Comparison of ENCODE assay signal across 21 cellular contexts in genomic region chr16:4926928-4927327, GRCh38. TPM values are rescaled to one million over a fixed set of nuclear protein-coding genes. Genes with fewer than 3 reads are reported as not detected.
DNase-seq lines count a peak whose midpoint lies in the region; ATAC-seq and TF ChIP-seq lines count a peak whose summit lies in the region.
"Had no signal": no experiment of that assay in that cellular context is flagged by ENCODE, and none has a peak within 500 bp of the region (broad histone marks: within the 10 kb centered on the region; RNA-seq: fewer than 3 reads in every experiment).

No MANE protein-coding gene starts in this region.

- no peak overlapping the region for H3K4me2 ChIP-seq in osteoblast (ENCODE audit: insufficient read depth, low read length)

- ATAC-seq in GM19035 (IDR thresholded peaks at IDR 0.05; ENCODE audit: unreplicated experiment) (no peak), HG03045 (IDR thresholded peaks at IDR 0.05; ENCODE audit: unreplicated experiment) (no peak)

- no peak overlapping the region for H2AFZ ChIP-seq in osteoblast (ENCODE audit: low read length)
- H2AFZ ChIP-seq: GM23248 had no signal

- H3K79me2 ChIP-seq in osteoblast (ENCODE audit: insufficient read depth, low read length), result no peaks in the 10 kb centered on the region

- peaks cover 36% of the 10 kb centered on the region for H3K4me1 Mint-ChIP-seq in Calu3 (ENCODE audit: low read depth, unreplicated experiment)
- H3K4me1 Mint-ChIP-seq in endodermal cell, result peaks cover 10% of the 10 kb centered on the region
- H3K4me1 Mint-ChIP-seq: CD4-positive, CD25-positive, alpha-beta regulatory T cell; CD8-positive, alpha-beta memory T cell had no signal

- intact Hi-C loops in Calu3 (cut with micrococcal nuclease; ENCODE audit: unreplicated experiment), result no loop called here
- intact Hi-C loops in left ventricle myocardium inferior (cut with micrococcal nuclease), result no loop called here

- H3K36me3 ChIP-seq in endodermal cell (ENCODE audit: control insufficient read depth, insufficient read depth, low read length) (peaks cover 10% of the 10 kb centered on the region), osteoblast (ENCODE audit: insufficient read depth, low read length) (no peaks in the 10 kb centered on the region), left ventricle myocardium inferior (peaks cover 6% of the 10 kb centered on the region)
- H3K36me3 ChIP-seq: BE2C had no signal

- H4K20me1 ChIP-seq in osteoblast (ENCODE audit: insufficient read depth, low read length), result no peaks in the 10 kb centered on the region

- H3K4me3 ChIP-seq in endodermal cell (ENCODE audit: low read length), result peak overlapping the region; percentile 17
- no peak overlapping the region for H3K4me3 ChIP-seq in osteoblast (ENCODE audit: insufficient read depth, low read length)
- no peak overlapping the region for H3K4me3 ChIP-seq in left ventricle myocardium inferior
- H3K4me3 ChIP-seq: GM23248 had no signal

- no peaks in the 10 kb centered on the region for H3K27me3 Mint-ChIP-seq in Calu3 (ENCODE audit: unreplicated experiment)
- no peaks in the 10 kb centered on the region for H3K27me3 Mint-ChIP-seq in endodermal cell (ENCODE audit: insufficient read depth)

- TF ChIP-seq CTCF in Calu3 (IDR thresholded peaks at IDR 0.05; ENCODE audit: unreplicated experiment) (no peak), RWPE1 (conservative IDR thresholded peaks at IDR 0.05; ENCODE audit: low read depth) (no peak), endodermal cell (conservative IDR thresholded peaks at IDR 0.05) (no peak), osteoblast (IDR thresholded peaks at IDR 0.05; ENCODE audit: extremely low read depth, low read depth, low read length) (no peak), left ventricle myocardium inferior (IDR thresholded peaks at IDR 0.05; ENCODE audit: borderline replicate concordance) (no peak)

- POLR2A ChIA-PET in RWPE1 (lab: Yijun Ruan, JAX; ENCODE audit: low non-redundant PET), result no interaction called here

- H3K27ac ChIP-seq in RWPE1 (peak overlapping the region; percentile 94), endodermal cell (ENCODE audit: low read depth, low read length) (no peak overlapping the region), osteoblast (ENCODE audit: low read depth, low read length) (no peak overlapping the region), left ventricle myocardium inferior (replicated peaks) (no peak overlapping the region)
- H3K27ac ChIP-seq: GM23248, HL-60 had no signal

- H3K27ac Mint-ChIP-seq in Calu3 (ENCODE audit: unreplicated experiment) (peak overlapping the region; percentile 37), endodermal cell (no peak overlapping the region)
- H3K27ac Mint-ChIP-seq: CD4-positive, CD25-positive, alpha-beta regulatory T cell; CD8-positive, alpha-beta memory T cell had no signal

- H3K36me3 Mint-ChIP-seq in Calu3 (ENCODE audit: insufficient read depth, unreplicated experiment) (peaks cover 39% of the 10 kb centered on the region), endodermal cell (ENCODE audit: low read depth) (peaks cover 41% of the 10 kb centered on the region)
- H3K36me3 Mint-ChIP-seq: CD4-positive, CD25-positive, alpha-beta regulatory T cell had no signal

- CTCF ChIA-PET in Calu3 (lab: Charles Lee), result no interaction called here
- CTCF ChIA-PET in RWPE1 (lab: Yijun Ruan, JAX), result interaction anchor here (1.0 kb wide), 1 partner anchor 9 kb away, joined by 4 read pairs; the partner anchor contains the start of gene PPL

- H3K4me1 ChIP-seq in endodermal cell (ENCODE audit: control insufficient read depth, insufficient read depth, low read length) (peaks cover 6% of the 10 kb centered on the region), osteoblast (ENCODE audit: insufficient read depth, low read length) (no peaks in the 10 kb centered on the region), left ventricle myocardium inferior (peaks cover 7% of the 10 kb centered on the region)
- H3K4me1 ChIP-seq: BE2C had no signal

- H3K9me3 Mint-ChIP-seq in Calu3 (ENCODE audit: low read depth, unreplicated experiment), result peaks cover 6% of the 10 kb centered on the region
- H3K9me3 Mint-ChIP-seq in endodermal cell, result peaks cover 15% of the 10 kb centered on the region

- no TSS peak for BruUV-seq in Calu3 (replicated peaks; lab: Mats Ljungman, UMichigan)

- no peaks in the 10 kb centered on the region for H3K27me3 ChIP-seq in endodermal cell (ENCODE audit: control insufficient read depth, insufficient read depth, low read length, poor library complexity, severe bottlenecking)
- peaks cover 37% of the 10 kb centered on the region for H3K27me3 ChIP-seq in osteoblast (ENCODE audit: insufficient read depth, low read length)
- no peaks in the 10 kb centered on the region for H3K27me3 ChIP-seq in left ventricle myocardium inferior (ENCODE audit: low read depth)

- WGBS in endodermal cell (ENCODE audit: insufficient coverage in 1 of 2, insufficient read length in 1 of 2), 2 experiments, result 94 to 100% methylated on average over 1 of the region's 2 CpGs

- no peak for DNase-seq in Calu3
- DNase-seq in RWPE1 (ENCODE audit: low spot score), result no peak
- DNase-seq in endodermal cell, result no peak
- DNase-seq in osteoblast (ENCODE audit: insufficient read length, low spot score, missing footprints), result peak; percentile 46
- DNase-seq in left ventricle myocardium inferior, result no peak
- DNase-seq: ACHN; BE2C; C1 segment of cervical spinal cord; CD4-positive, CD25-positive, alpha-beta regulatory T cell; CD8-positive, alpha-beta memory T cell; COR-L47; GM23248; HCEC 1CT; IMR-90; Karpas-422; KBM-7 had no signal

- no peak overlapping the region for H3K9ac ChIP-seq in endodermal cell (ENCODE audit: extremely low read depth, low read length, poor library complexity, severe bottlenecking)
- H3K9ac ChIP-seq: GM23248 had no signal

- H3K4me3 Mint-ChIP-seq in Calu3 (ENCODE audit: low read depth, unreplicated experiment), result no peak overlapping the region
- H3K4me3 Mint-ChIP-seq in endodermal cell, result no peak overlapping the region
- H3K4me3 Mint-ChIP-seq: CD4-positive, CD25-positive, alpha-beta regulatory T cell; CD8-positive, alpha-beta memory T cell had no signal

- H3K9me3 ChIP-seq in endodermal cell (ENCODE audit: control insufficient read depth, low read length), result peaks cover 11% of the 10 kb centered on the region
- H3K9me3 ChIP-seq in osteoblast (ENCODE audit: low read depth, low read length), result peaks cover 6% of the 10 kb centered on the region
- peaks cover 17% of the 10 kb centered on the region for H3K9me3 ChIP-seq in left ventricle myocardium inferior (replicated peaks)
- H3K9me3 ChIP-seq: BE2C had no signal

RNA-seq across cellular contexts. Expression of gene PPL, which starts 10.0 kb away (rescaled TPM):
- total RNA-seq in Calu3 (2022) (75.0 and 104 TPM in 2 replicates), endodermal cell (10 to 100 TPM; 37.8 to 48.5 TPM), osteoblast (24.2 and 27.1 TPM in 2 replicates), left ventricle myocardium inferior (7.6 TPM)
- 4.7 TPM for polyA plus RNA-seq in endodermal cell (2013, experiment 1 of 2)
- polyA plus RNA-seq in endodermal cell (2013, experiment 2 of 2), result 3.6 TPM
- total RNA-seq: CD4-positive, CD25-positive, alpha-beta regulatory T cell; CD8-positive, alpha-beta memory T cell had no signal

RNA-seq across cellular contexts. Expression of gene SEC14L5, which starts 31.2 kb away (rescaled TPM):
- 0.52 and 0.54 TPM in 2 replicates for total RNA-seq in Calu3 (2022)
- under 1 TPM; 0.22 to 0.33 TPM for total RNA-seq in endodermal cell
- polyA plus RNA-seq in endodermal cell (2013, experiment 1 of 2), result 0.89 TPM
- 0.37 TPM for polyA plus RNA-seq in endodermal cell (2013, experiment 2 of 2)
- under 0.01 and 0.29 TPM in 2 replicates for total RNA-seq in osteoblast
- 15.5 TPM for total RNA-seq in left ventricle myocardium inferior
- total RNA-seq: A172; CD8-positive, alpha-beta memory T cell; GM23248; HT1080; IMR-90 had no signal
- polyA plus RNA-seq: CD4-positive, CD25-positive, alpha-beta regulatory T cell; CD8-positive, alpha-beta memory T cell; GM23248 had no signal

Comparison
In these comparisons a context has a peak if more than half of its experiments do, and no peak if none do; other contexts are left out.
1. RNA of gene SEC14L5, which starts 31.2 kb away (total RNA-seq): 15.5 TPM in left ventricle myocardium inferior (single experiment); 0.52 to 0.54 TPM in Calu3, 0.22 to 0.33 TPM in endodermal cell and under 0.01 to 0.29 TPM in osteoblast; every median in the first group is over 10 times any median in the second.